ENCODE assay signal across 8 cellular contexts in genomic region chr10:100346351-100346764, GRCh38.
DNase-seq lines count a peak whose midpoint lies in the region; ATAC-seq and TF ChIP-seq lines count a peak whose summit lies in the region.

No MANE protein-coding gene starts in this region.

- TF ChIP-seq CTCF in AG09319 (IDR thresholded peaks at IDR 0.05; ENCODE audit: low read depth, low read length) = no peak

- no peaks in the 10 kb centered on the region for H3K27me3 ChIP-seq in mucosa of stomach (ENCODE audit: control insufficient read depth, insufficient read depth, low read length)

- peak; percentile 59 for ATAC-seq in GM18868 (IDR thresholded peaks at IDR 0.05; ENCODE audit: unreplicated experiment)
- peak; percentile 45 for ATAC-seq in HG03108 (IDR thresholded peaks at IDR 0.05; ENCODE audit: unreplicated experiment)

- H3K4me3 ChIP-seq in mucosa of stomach (ENCODE audit: low read length) = no peak overlapping the region

- no peaks in the 10 kb centered on the region for H3K9me3 ChIP-seq in mucosa of stomach (ENCODE audit: control insufficient read depth, low read length)

- TF ChIP-seq POLR2A in erythroblast (IDR thresholded peaks at IDR 0.05; ENCODE audit: low read length) = no peak

- peak overlapping the region; percentile 51 for H3K9ac ChIP-seq in mucosa of stomach (ENCODE audit: low read length)

- DNase-seq in AG09319 (ENCODE audit: extremely low read depth, low read depth) = peak; percentile 28
- DNase-seq in NCI-H526 treated with DMSO at 0.1 percent for 48 hours (lab: John Stamatoyannopoulos, UW) = peak; percentile 15
- DNase-seq in activated T-cell treated with anti-CD3 and anti-CD28 coated beads for 1 hour (ENCODE audit: low read depth) = peak; percentile 36
- DNase-seq in erythroblast (lab: John Stamatoyannopoulos, UW) = peak; percentile 57 to 66
- peak; percentile 41 for DNase-seq in stimulated activated CD8-positive, alpha-beta memory T cell treated with anti-CD3 and anti-CD28 coated beads, Interleukin-7, amount 100 ng/mL, for 24 hours (ENCODE audit: low read depth)

- H3K36me3 ChIP-seq in mucosa of stomach (ENCODE audit: control insufficient read depth, insufficient read depth, low read length) = no peaks in the 10 kb centered on the region

- peaks cover 32% of the 10 kb centered on the region for H3K4me1 ChIP-seq in mucosa of stomach (ENCODE audit: control insufficient read depth, insufficient read depth, low read length)
